9 cellular contexts compared by ENCODE assay signal in genomic region chr1:228180271-228180987, GRCh38. TPM values are rescaled to one million over a fixed set of nuclear protein-coding genes. Genes with fewer than 3 reads are reported as not detected.
DNase-seq lines count a peak whose midpoint lies in the region; ATAC-seq and TF ChIP-seq lines count a peak whose summit lies in the region.
"Had no signal": no experiment of that assay in that cellular context is flagged by ENCODE, and none has a peak within 500 bp of the region (broad histone marks: within the 10 kb centered on the region; RNA-seq: fewer than 3 reads in every experiment).

No MANE protein-coding gene starts in this region.

- no peaks in the 10 kb centered on the region for H3K27me3 Mint-ChIP-seq in naive thymus-derived CD8-positive, alpha-beta T cell

- POLR2A ChIA-PET in naive thymus-derived CD8-positive, alpha-beta T cell (lab: Charles Lee) = interaction anchor here (0.7 to 1.0 kb wide), 3 partner anchors 15 to 366 kb away, joined by 3 read pairs; partner anchors contain the start of gene IBA57

- peak; percentile 57 to 62 for ATAC-seq in naive thymus-derived CD8-positive, alpha-beta T cell
- no peak for ATAC-seq in GM21528 (IDR thresholded peaks at IDR 0.05; ENCODE audit: low FRiP score, unreplicated experiment)

- peaks cover 3 to 11% (median 7%) of the 10 kb centered on the region in 4 donors for H3K4me1 Mint-ChIP-seq in naive thymus-derived CD8-positive, alpha-beta T cell

- TF ChIP-seq CTCF in astrocyte of the spinal cord (IDR thresholded peaks at IDR 0.05; ENCODE audit: low read depth, low read length) = peak; percentile 13

- H3K9me3 Mint-ChIP-seq in naive thymus-derived CD8-positive, alpha-beta T cell = no peaks in the 10 kb centered on the region

- in situ Hi-C loops in astrocyte of the spinal cord (cut with HindIII; ENCODE audit: low sequenced_read_pairs) = no loop called here

- H3K4me3 ChIP-seq in Jurkat, Clone E6-1 (ENCODE audit: low read length) = no peak overlapping the region
- H3K4me3 ChIP-seq in astrocyte of the spinal cord (ENCODE audit: low read depth, low read length) = no peak overlapping the region

- peak overlapping the region in 1 of 10 donors; percentile 7 for H3K4me3 Mint-ChIP-seq in naive thymus-derived CD8-positive, alpha-beta T cell

- DNase-seq in D341Med (ENCODE audit: low spot score) = peak; percentile 41
- DNase-seq in Jurkat, Clone E6-1 (ENCODE audit: low read depth, low spot score) = peak; percentile 39
- no peak for DNase-seq in astrocyte of the spinal cord (ENCODE audit: low read depth, low spot score)
- DNase-seq in naive thymus-derived CD8-positive, alpha-beta T cell = no peak
- no peak for DNase-seq in epidermal melanocyte (ENCODE audit: insufficient read length, low spot score)
- no peak for DNase-seq in midbrain (lab: John Stamatoyannopoulos, UW)
- DNase-seq in NCI-H1048 (lab: John Stamatoyannopoulos, UW) = no peak
- DNase-seq: NCI-H69 had no signal

- H3K36me3 Mint-ChIP-seq in naive thymus-derived CD8-positive, alpha-beta T cell = peaks cover 0 to 8% (median 0%) of the 10 kb centered on the region in 3 donors

- H3K27ac Mint-ChIP-seq in naive thymus-derived CD8-positive, alpha-beta T cell = peak overlapping the region in 2 of 10 donors; percentile 26 to 56

RNA-seq across cellular contexts. Expression of gene IBA57, which starts 14.8 kb away (rescaled TPM):
- polyA plus RNA-seq in Jurkat, Clone E6-1 (2012; ENCODE audit: insufficient read depth, insufficient read length) = 4.0 TPM
- total RNA-seq in naive thymus-derived CD8-positive, alpha-beta T cell = 10 to 100 TPM; 11.0 to 12.3 TPM
- 1 to 10 TPM; 3.3 to 4.2 (median 3.4) TPM for polyA plus RNA-seq in naive thymus-derived CD8-positive, alpha-beta T cell

RNA-seq across cellular contexts. Expression of gene OBSCN, which starts 27.4 kb away (rescaled TPM):
- 15.4 TPM for polyA plus RNA-seq in Jurkat, Clone E6-1 (2012; ENCODE audit: insufficient read depth, insufficient read length)
- 100 to 1,000 TPM in 1 of 2 experiments, 10 to 100 TPM in 1; 99.3 to 102 TPM for total RNA-seq in naive thymus-derived CD8-positive, alpha-beta T cell
- 1 to 10 TPM in 2 of 3 donors, under 1 TPM in 1; 0.56 to 4.9 (median 2.4) TPM for polyA plus RNA-seq in naive thymus-derived CD8-positive, alpha-beta T cell

RNA-seq across cellular contexts. Expression of gene GJC2, which starts 30.7 kb away (rescaled TPM):
- not detected for polyA plus RNA-seq in Jurkat, Clone E6-1 (2012; ENCODE audit: insufficient read depth, insufficient read length)
- total RNA-seq in naive thymus-derived CD8-positive, alpha-beta T cell = 1 to 10 TPM; 2.6 to 2.8 TPM
- under 1 TPM in 2 of 3 donors, not detected in 1; 0.16 to 0.22 TPM for polyA plus RNA-seq in naive thymus-derived CD8-positive, alpha-beta T cell

RNA-seq across cellular contexts. Expression of gene GUK1, which starts 40.4 kb away (rescaled TPM):
- 332 TPM for polyA plus RNA-seq in Jurkat, Clone E6-1 (2012; ENCODE audit: insufficient read depth, insufficient read length)
- total RNA-seq in naive thymus-derived CD8-positive, alpha-beta T cell = 100 to 1,000 TPM; 189 to 202 TPM
- 100 to 1,000 TPM; 369 to 466 (median 374) TPM for polyA plus RNA-seq in naive thymus-derived CD8-positive, alpha-beta T cell

Comparison
In these comparisons a context has a peak if more than half of its experiments do, and no peak if none do; other contexts are left out.
1. DNase-seq: peak in D341Med (single experiment) and Jurkat, Clone E6-1 (single experiment); none in astrocyte of the spinal cord (single experiment), naive thymus-derived CD8-positive, alpha-beta T cell (0 of 10), epidermal melanocyte (single experiment), midbrain (single experiment) and NCI-H1048 (single experiment).